33 cellular contexts compared by ENCODE assay signal in genomic region chr20:64169089-64169560, GRCh38. TPM values are rescaled to one million over a fixed set of nuclear protein-coding genes. Genes with fewer than 3 reads are reported as not detected.
"Had no signal": no experiment of that assay in that cellular context is flagged by ENCODE, and none has a peak within 500 bp of the region (broad histone marks: within the 10 kb centered on the region; RNA-seq: fewer than 3 reads in every experiment).

No MANE protein-coding gene starts in this region.

- H3K4me3 ChIP-seq: ascending aorta, breast epithelium, MG63, SJSA1 had no signal

- H3K36me3 ChIP-seq: ascending aorta, breast epithelium, MG63, SJSA1 had no signal

- H3K9me3 ChIP-seq: ascending aorta, breast epithelium, MG63, SJSA1, SK-N-SH had no signal

- H3K9me3 Mint-ChIP-seq: activated CD4-positive, alpha-beta memory T cell treated with anti-CD3 and anti-CD28 coated beads, Interleukin-2, amount 10 ng/mL, durations not matched to agents 7 days and 5 days; activated naive CD8-positive, alpha-beta T cell treated with anti-CD3 and anti-CD28 coated beads for 36 hours; activated T-helper 17 cell treated with anti-CD3 and anti-CD28 coated beads, Interleukin-2, amount 50 U/mL, for 72 hours; T-cell had no signal

- H3K9ac ChIP-seq: SK-N-SH had no signal

- H3K4me1 ChIP-seq: ascending aorta, breast epithelium, SJSA1 had no signal

- H3K36me3 Mint-ChIP-seq: activated CD8-positive, alpha-beta memory T cell treated with anti-CD3 and anti-CD28 coated beads, Interleukin-2, amount 10 ng/mL, durations not matched to agents 7 days and 5 days; activated naive CD8-positive, alpha-beta T cell treated with anti-CD3 and anti-CD28 coated beads for 36 hours; T-cell had no signal

- H3K4me3 Mint-ChIP-seq: activated CD4-positive, alpha-beta memory T cell treated with anti-CD3 and anti-CD28 coated beads, Interleukin-2, amount 10 ng/mL, durations not matched to agents 7 days and 5 days; activated CD8-positive, alpha-beta memory T cell treated with anti-CD3 and anti-CD28 coated beads, Interleukin-2, amount 10 ng/mL, durations not matched to agents 7 days and 5 days; activated naive CD8-positive, alpha-beta T cell treated with anti-CD3 and anti-CD28 coated beads for 36 hours; activated T-helper 17 cell treated with anti-CD3 and anti-CD28 coated beads, Interleukin-2, amount 50 U/mL, for 72 hours; T-cell; T-helper 17 cell had no signal

- H3K27ac Mint-ChIP-seq: activated CD4-positive, alpha-beta memory T cell treated with anti-CD3 and anti-CD28 coated beads, Interleukin-2, amount 10 ng/mL, durations not matched to agents 7 days and 5 days; activated CD8-positive, alpha-beta memory T cell treated with anti-CD3 and anti-CD28 coated beads, Interleukin-2, amount 10 ng/mL, durations not matched to agents 7 days and 5 days; activated naive CD8-positive, alpha-beta T cell treated with anti-CD3 and anti-CD28 coated beads for 36 hours; activated T-helper 17 cell treated with anti-CD3 and anti-CD28 coated beads, Interleukin-2, amount 50 U/mL, for 72 hours; T-cell; T-helper 17 cell had no signal

- H3K27me3 ChIP-seq: ascending aorta had no signal

- DNase-seq: activated CD4-positive, alpha-beta memory T cell treated with anti-CD3 and anti-CD28 coated beads, Interleukin-2, amount 10 ng/mL, durations not matched to agents 7 days and 5 days; activated CD4-positive, alpha-beta T cell treated with anti-CD3 and anti-CD28 coated beads for 1 hour; activated CD4-positive, alpha-beta T cell treated with anti-CD3 and anti-CD28 coated beads for 48 hours; activated CD4-positive, CD25-positive, alpha-beta regulatory T cell; activated CD8-positive, alpha-beta memory T cell treated with anti-CD3 and anti-CD28 coated beads for 24 hours; activated CD8-positive, alpha-beta memory T cell treated with anti-CD3 and anti-CD28 coated beads, Interleukin-2, amount 10 ng/mL, durations not matched to agents 7 days and 5 days; activated CD8-positive, alpha-beta memory T cell treated with anti-CD3 and anti-CD28 coated beads, Interleukin-2, amount 50 U/mL, for 48 hours; activated effector memory CD4-positive, alpha-beta T cell treated with anti-CD3 and anti-CD28 coated beads, Interleukin-2, amount 50 U/mL, for 16 hours; activated naive CD4-positive, alpha-beta T cell; activated naive CD4-positive, alpha-beta T cell treated with anti-CD3 and anti-CD28 coated beads, Interleukin-2, amount 50 U/mL, for 16 hours; activated naive CD8-positive, alpha-beta T cell treated with anti-CD3 and anti-CD28 coated beads for 36 hours; activated T-cell treated with anti-CD3 and anti-CD28 coated beads, Interleukin-2, amount 50 U/mL, for 48 hours; amniotic stem cell; Kasumi-1; KG1; MG63; NCI-H1048; NCI-H1436 treated with DMSO at 0.1 percent for 48 hours; NCI-H2029; NCI-H345; SHP77; T-cell; T-helper 17 cell had no signal

- H3K4me2 ChIP-seq: SK-N-SH had no signal

- ATAC-seq: activated CD8-positive, alpha-beta memory T cell treated with anti-CD3 and anti-CD28 coated beads, Interleukin-2, amount 10 ng/mL, durations not matched to agents 7 days and 5 days; activated T-helper 17 cell treated with anti-CD3 and anti-CD28 coated beads, Interleukin-2, amount 50 U/mL, for 72 hours; Panc1; T-cell; T-helper 17 cell had no signal

- H3K27ac ChIP-seq: ascending aorta, breast epithelium, SJSA1, VCaP had no signal

- H3K4me1 Mint-ChIP-seq: activated CD4-positive, alpha-beta memory T cell treated with anti-CD3 and anti-CD28 coated beads, Interleukin-2, amount 10 ng/mL, durations not matched to agents 7 days and 5 days; activated CD8-positive, alpha-beta memory T cell treated with anti-CD3 and anti-CD28 coated beads, Interleukin-2, amount 10 ng/mL, durations not matched to agents 7 days and 5 days; activated naive CD8-positive, alpha-beta T cell treated with anti-CD3 and anti-CD28 coated beads for 36 hours; activated T-helper 17 cell treated with anti-CD3 and anti-CD28 coated beads, Interleukin-2, amount 50 U/mL, for 72 hours; T-cell; T-helper 17 cell had no signal

RNA-seq across cellular contexts. Expression of gene MYT1, which starts 4.9 kb away (rescaled TPM):
- total RNA-seq: activated CD4-positive, alpha-beta memory T cell treated with anti-CD3 and anti-CD28 coated beads, Interleukin-2, amount 10 ng/mL, durations not matched to agents 7 days and 5 days; activated CD8-positive, alpha-beta memory T cell treated with anti-CD3 and anti-CD28 coated beads, Interleukin-2, amount 10 ng/mL, durations not matched to agents 7 days and 5 days; ascending aorta; cardiac septum; NCI-H460; RPMI7951; SJSA1; T-helper 17 cell had no signal
